In the genomic region with DNA sequence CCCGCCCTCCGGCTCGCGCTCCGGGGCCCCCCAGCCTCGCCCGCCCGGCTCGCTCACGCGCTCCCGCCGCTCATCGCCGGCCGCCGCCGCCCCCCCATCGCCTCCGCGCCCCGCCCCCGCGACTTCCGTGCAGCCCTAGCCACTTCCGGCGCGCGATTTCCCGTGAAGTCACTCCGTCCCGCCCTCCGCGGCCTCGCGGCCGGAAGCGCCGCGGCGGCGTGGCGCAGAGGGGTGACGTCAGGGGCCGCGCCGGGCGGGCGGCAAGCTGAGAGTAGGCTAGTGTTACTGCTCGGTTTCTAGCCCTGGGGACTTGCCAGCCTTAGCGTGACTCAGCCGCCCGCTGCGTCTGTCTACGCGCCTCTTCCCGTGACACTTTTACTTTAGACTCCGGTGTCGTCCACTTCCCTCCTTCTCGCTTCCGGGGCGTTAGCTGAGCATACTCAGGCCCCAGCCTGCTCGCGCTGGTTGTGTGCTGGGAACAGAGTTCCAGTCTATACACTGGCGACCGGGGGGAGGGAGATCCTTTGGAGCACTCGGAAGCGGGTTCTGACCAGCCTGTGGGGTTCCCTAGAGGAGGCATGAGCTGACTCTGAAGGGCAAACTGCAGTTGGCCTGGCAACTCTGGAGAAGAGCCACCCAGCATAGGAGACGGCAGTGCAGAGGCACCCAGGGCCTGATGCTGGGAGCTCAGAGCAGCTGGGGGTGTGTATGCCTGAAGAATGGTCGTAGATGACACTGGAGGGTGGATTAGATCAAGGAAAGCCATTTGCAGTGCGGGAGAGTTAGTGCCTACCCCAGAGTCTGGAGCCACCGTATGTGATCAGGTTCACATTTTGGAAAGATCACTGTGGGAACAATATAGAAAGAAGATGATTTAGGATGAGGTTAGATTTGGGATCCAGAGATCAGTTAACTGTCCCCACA, we compare ENCODE assay signal across 8 cellular contexts. TPM values are rescaled to one million over a fixed set of nuclear protein-coding genes. Genes with fewer than 3 reads are reported as not detected.
DNase-seq lines count a peak whose midpoint lies in the region; ATAC-seq and TF ChIP-seq lines count a peak whose summit lies in the region.

A gene (minus strand): TSS at position 137 of the 924 bp plus-strand sequence. CDS start 182 bp downstream, outside the sequence.

- DNase-seq in NCI-H526 (lab: John Stamatoyannopoulos, UW) (peak; percentile 66 to 95), colonic mucosa (peak; percentile 94)
- peak; percentile 97 for DNase-seq in activated CD4-positive, alpha-beta T cell treated with anti-CD3 and anti-CD28 coated beads for 48 hours
- peak; percentile 86 to 94 (median 92) for DNase-seq in stimulated activated CD4-positive, alpha-beta T cell treated with anti-CD3 and anti-CD28 coated beads, Interleukin-1b, Interleukin-23, amount 100 ng/mL, for 24 hours (ENCODE audit: low read depth in 4 of 4, low spot score in 1 of 4)

- H3K27ac ChIP-seq in BLaER1: peak within 1 kb of the TSS; percentile 98
- peak within 1 kb of the TSS; percentile 100 for H3K27ac ChIP-seq in colonic mucosa
- peak within 1 kb of the TSS; percentile 97 for H3K27ac ChIP-seq in layer of hippocampus (ENCODE audit: low read depth, low read length)

- ATAC-seq in GM19328 (IDR thresholded peaks at IDR 0.05; ENCODE audit: unreplicated experiment) (peak; percentile 81), HG03469 (IDR thresholded peaks at IDR 0.05; ENCODE audit: unreplicated experiment) (peak; percentile 84)

- H3K4me2 ChIP-seq in BLaER1: peak within 1 kb of the TSS; percentile 97

- H4K20me1 ChIP-seq in BLaER1: peaks cover 43% of the 10 kb centered on the region

- peaks cover 50% of the 10 kb centered on the region for H3K4me1 ChIP-seq in BLaER1
- peaks cover 20% of the 10 kb centered on the region for H3K4me1 ChIP-seq in colonic mucosa

- H3K36me3 ChIP-seq in BLaER1 (peaks cover 17% of the 10 kb centered on the region), colonic mucosa (no peaks in the 10 kb centered on the region)

- H3K9ac ChIP-seq in BLaER1 (peak within 1 kb of the TSS; percentile 98), colonic mucosa (ENCODE audit: low read depth in 2 of 2, low read length in 2 of 2) (peak within 1 kb of the TSS; percentile 96 to 100)

- H3K9me3 ChIP-seq in BLaER1 (no peaks in the 10 kb centered on the region), colonic mucosa (no peaks in the 10 kb centered on the region)

- H3K27me3 ChIP-seq in BLaER1 (no peaks in the 10 kb centered on the region), colonic mucosa (no peaks in the 10 kb centered on the region), layer of hippocampus (ENCODE audit: control insufficient read depth, insufficient read depth, low read length) (no peaks in the 10 kb centered on the region)

- intact Hi-C loops in colonic mucosa (cut with DNase I): no loop called here

- TF ChIP-seq CTCF in colonic mucosa (IDR thresholded peaks at IDR 0.05): no peak

- peak within 1 kb of the TSS; percentile 99 for H3K4me3 ChIP-seq in BLaER1
- peak within 1 kb of the TSS; percentile 64 for H3K4me3 ChIP-seq in colonic mucosa

RNA-seq across cellular contexts. Expression of the gene that starts here (rescaled TPM):
- total RNA-seq in colonic mucosa: 10 to 100 TPM; 18.8 to 19.8 TPM

Comparison
In these comparisons a context has a peak if more than half of its experiments do, and no peak if none do; other contexts are left out.
1. Peak in every context shown above with its lines: DNase-seq, ATAC-seq, H3K4me3 ChIP-seq and H3K27ac ChIP-seq.